7 cellular contexts compared by ENCODE assay signal in the genomic region with DNA sequence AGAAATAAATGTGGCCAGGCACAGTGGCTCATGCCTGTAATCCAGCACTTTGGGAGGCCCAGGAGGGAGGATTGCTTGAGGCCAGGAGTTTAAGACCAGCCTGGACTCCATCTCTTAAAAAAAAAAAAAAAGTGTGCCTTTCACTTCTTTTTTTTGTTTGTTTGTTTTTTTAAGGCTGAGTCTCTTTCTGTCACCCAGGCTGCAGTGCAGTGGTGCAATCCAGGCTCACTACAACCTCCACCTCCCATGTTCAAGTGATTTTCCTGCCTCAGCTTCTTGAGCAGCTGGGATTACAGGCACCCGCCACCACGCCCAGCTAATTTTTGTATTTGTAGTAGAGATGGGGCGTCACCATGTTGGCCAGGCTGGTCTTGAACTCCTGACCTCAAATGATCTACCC. TPM values are rescaled to one million over a fixed set of nuclear protein-coding genes. Genes with fewer than 3 reads are reported as not detected.
"Had no signal": no experiment of that assay in that cellular context is flagged by ENCODE, and none has a peak within 500 bp of the region (broad histone marks: within the 10 kb centered on the region; RNA-seq: fewer than 3 reads in every experiment).

No MANE protein-coding gene starts in this region.

RNA-seq across cellular contexts. Expression of a gene that starts 47.9 kb away (rescaled TPM):
- total RNA-seq: activated B cell treated with CpG ODN at 0.5 μM for 24 hours; activated CD4-positive, alpha-beta T cell treated with anti-CD3 and anti-CD28 coated beads, Interleukin-2, amount 10 ng/mL, durations not matched to agents 24 days and 14 days; activated CD8-positive, alpha-beta memory T cell treated with anti-CD3 and anti-CD28 coated beads, Interleukin-2, amount 10 ng/mL, durations not matched to agents 7 days and 5 days; activated T-helper 1 cell treated with anti-CD3 and anti-CD28 coated beads, Interleukin-12 subunit alpha, Interleukin-12 subunit beta, Interleukin-2, Interleukin-4 antibody, amounts not matched to agents 30 ng/mL and 10 ng/mL and 1 ng/mL, durations not matched to agents 14 hours and 24 hours and 36 hours; aorta; LHCN-M2; T-helper 17 cell had no signal
